In the genomic region with DNA sequence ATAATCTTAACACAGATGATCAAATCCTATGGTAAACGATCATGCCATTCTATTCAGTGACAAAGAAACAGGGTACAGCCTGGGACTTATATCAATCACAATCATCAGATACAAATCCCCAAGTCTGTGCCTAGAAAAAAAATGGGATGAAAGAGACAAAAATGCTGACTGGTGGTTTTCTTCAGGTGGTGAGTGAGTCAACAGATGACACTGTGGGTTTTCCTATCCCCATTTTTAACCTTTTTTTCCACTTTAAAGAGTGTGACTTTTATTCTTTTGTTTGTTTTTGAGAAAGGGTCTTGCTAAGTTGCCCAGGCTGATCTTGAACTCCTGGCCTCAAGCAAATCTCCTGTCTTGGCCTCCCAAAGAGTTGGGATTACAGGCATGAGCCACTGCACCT, we compare ENCODE assay signal across 2 cellular contexts.
TF ChIP-seq lines count a peak whose summit lies in the region.

No MANE protein-coding gene starts in this region.

TF ChIP-seq in IMR-90, 13 proteins besides CTCF, POLR2A, EP300 and RAD21:
- TF ChIP-seq SMC3 (IDR thresholded peaks at IDR 0.05; ENCODE audit: low read depth, low read length) (no peak), RFX5 (IDR thresholded peaks at IDR 0.05; ENCODE audit: low read depth, low read length) (no peak), MAFK (IDR thresholded peaks at IDR 0.05; ENCODE audit: low read depth, low read length) (peak; percentile 97), BHLHE40 (IDR thresholded peaks at IDR 0.05; ENCODE audit: low read depth, low read length) (no peak), CEBPB (IDR thresholded peaks at IDR 0.05; ENCODE audit: low read depth, low read length) (no peak)

TF ChIP-seq in SK-N-SH, 30 proteins besides CTCF, POLR2A, EP300 and RAD21:
- no peak for TF ChIP-seq FOSL2 (IDR thresholded peaks at IDR 0.05; ENCODE audit: borderline replicate concordance, low read depth)
- TF ChIP-seq, protein P1, sequence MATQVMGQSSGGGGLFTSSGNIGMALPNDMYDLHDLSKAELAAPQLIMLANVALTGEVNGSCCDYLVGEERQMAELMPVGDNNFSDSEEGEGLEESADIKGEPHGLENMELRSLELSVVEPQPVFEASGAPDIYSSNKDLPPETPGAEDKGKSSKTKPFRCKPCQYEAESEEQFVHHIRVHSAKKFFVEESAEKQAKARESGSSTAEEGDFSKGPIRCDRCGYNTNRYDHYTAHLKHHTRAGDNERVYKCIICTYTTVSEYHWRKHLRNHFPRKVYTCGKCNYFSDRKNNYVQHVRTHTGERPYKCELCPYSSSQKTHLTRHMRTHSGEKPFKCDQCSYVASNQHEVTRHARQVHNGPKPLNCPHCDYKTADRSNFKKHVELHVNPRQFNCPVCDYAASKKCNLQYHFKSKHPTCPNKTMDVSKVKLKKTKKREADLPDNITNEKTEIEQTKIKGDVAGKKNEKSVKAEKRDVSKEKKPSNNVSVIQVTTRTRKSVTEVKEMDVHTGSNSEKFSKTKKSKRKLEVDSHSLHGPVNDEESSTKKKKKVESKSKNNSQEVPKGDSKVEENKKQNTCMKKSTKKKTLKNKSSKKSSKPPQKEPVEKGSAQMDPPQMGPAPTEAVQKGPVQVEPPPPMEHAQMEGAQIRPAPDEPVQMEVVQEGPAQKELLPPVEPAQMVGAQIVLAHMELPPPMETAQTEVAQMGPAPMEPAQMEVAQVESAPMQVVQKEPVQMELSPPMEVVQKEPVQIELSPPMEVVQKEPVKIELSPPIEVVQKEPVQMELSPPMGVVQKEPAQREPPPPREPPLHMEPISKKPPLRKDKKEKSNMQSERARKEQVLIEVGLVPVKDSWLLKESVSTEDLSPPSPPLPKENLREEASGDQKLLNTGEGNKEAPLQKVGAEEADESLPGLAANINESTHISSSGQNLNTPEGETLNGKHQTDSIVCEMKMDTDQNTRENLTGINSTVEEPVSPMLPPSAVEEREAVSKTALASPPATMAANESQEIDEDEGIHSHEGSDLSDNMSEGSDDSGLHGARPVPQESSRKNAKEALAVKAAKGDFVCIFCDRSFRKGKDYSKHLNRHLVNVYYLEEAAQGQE (IDR thresholded peaks at IDR 0.05; ENCODE audit: low read depth, low read length), result no peak
- TF ChIP-seq, protein P2, sequence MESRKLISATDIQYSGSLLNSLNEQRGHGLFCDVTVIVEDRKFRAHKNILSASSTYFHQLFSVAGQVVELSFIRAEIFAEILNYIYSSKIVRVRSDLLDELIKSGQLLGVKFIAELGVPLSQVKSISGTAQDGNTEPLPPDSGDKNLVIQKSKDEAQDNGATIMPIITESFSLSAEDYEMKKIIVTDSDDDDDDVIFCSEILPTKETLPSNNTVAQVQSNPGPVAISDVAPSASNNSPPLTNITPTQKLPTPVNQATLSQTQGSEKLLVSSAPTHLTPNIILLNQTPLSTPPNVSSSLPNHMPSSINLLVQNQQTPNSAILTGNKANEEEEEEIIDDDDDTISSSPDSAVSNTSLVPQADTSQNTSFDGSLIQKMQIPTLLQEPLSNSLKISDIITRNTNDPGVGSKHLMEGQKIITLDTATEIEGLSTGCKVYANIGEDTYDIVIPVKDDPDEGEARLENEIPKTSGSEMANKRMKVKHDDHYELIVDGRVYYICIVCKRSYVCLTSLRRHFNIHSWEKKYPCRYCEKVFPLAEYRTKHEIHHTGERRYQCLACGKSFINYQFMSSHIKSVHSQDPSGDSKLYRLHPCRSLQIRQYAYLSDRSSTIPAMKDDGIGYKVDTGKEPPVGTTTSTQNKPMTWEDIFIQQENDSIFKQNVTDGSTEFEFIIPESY (IDR thresholded peaks at IDR 0.05; ENCODE audit: borderline replicate concordance, low read depth), result no peak
- TF ChIP-seq GATA2 (CRISPR knock-in tag; IDR thresholded peaks at IDR 0.05), result no peak
- no peak for TF ChIP-seq SIN3A (IDR thresholded peaks at IDR 0.05; ENCODE audit: borderline replicate concordance, low read depth, low read length)
- TF ChIP-seq TEAD4 (IDR thresholded peaks at IDR 0.05; ENCODE audit: borderline replicate concordance, insufficient read depth), result no peak
- no peak for TF ChIP-seq FOXM1 (IDR thresholded peaks at IDR 0.05; ENCODE audit: low read depth)
- TF ChIP-seq, protein P3, sequence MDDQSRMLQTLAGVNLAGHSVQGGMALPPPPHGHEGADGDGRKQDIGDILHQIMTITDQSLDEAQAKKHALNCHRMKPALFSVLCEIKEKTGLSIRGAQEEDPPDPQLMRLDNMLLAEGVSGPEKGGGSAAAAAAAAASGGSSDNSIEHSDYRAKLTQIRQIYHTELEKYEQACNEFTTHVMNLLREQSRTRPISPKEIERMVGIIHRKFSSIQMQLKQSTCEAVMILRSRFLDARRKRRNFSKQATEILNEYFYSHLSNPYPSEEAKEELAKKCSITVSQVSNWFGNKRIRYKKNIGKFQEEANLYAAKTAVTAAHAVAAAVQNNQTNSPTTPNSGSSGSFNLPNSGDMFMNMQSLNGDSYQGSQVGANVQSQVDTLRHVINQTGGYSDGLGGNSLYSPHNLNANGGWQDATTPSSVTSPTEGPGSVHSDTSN (IDR thresholded peaks at IDR 0.05), result no peak
- no peak for TF ChIP-seq MEF2A (IDR thresholded peaks at IDR 0.05; ENCODE audit: borderline replicate concordance, low read depth)
- TF ChIP-seq, protein P4, sequence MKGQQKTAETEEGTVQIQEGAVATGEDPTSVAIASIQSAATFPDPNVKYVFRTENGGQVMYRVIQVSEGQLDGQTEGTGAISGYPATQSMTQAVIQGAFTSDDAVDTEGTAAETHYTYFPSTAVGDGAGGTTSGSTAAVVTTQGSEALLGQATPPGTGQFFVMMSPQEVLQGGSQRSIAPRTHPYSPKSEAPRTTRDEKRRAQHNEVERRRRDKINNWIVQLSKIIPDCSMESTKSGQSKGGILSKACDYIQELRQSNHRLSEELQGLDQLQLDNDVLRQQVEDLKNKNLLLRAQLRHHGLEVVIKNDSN (IDR thresholded peaks at IDR 0.05; ENCODE audit: borderline replicate concordance, low read depth), result no peak
